Comparison of ENCODE assay signal across 15 cellular contexts in the genomic region with DNA sequence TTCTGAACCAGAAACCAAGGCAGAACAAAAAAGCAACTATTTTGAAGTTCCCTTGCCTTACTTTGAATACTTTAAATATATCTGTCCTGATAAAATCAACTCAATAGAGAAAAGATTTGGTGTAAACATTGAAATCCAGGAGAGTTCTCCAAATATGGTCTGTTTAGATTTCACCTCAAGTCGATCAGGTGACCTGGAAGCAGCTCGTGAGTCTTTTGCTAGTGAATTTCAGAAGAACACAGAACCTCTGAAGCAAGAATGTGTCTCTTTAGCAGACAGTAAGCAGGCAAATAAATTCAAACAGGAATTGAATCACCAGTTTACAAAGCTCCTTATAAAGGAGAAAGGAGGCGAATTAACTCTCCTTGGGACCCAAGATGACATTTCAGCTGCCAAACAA. TPM values are rescaled to one million over a fixed set of nuclear protein-coding genes. Genes with fewer than 3 reads are reported as not detected.
DNase-seq lines count a peak whose midpoint lies in the region; ATAC-seq and TF ChIP-seq lines count a peak whose summit lies in the region.
"Had no signal": no experiment of that assay in that cellular context is flagged by ENCODE, and none has a peak within 500 bp of the region (broad histone marks: within the 10 kb centered on the region; RNA-seq: fewer than 3 reads in every experiment).

No MANE protein-coding gene starts in this region.

- no peak overlapping the region for H3K27ac ChIP-seq in mammary epithelial cell (ENCODE audit: insufficient read depth, low read depth, low read length)
- peak overlapping the region; percentile 5 to 68 (median 45) for H3K27ac ChIP-seq in upper lobe of left lung
- H3K27ac ChIP-seq in GM23338 (ENCODE audit: low read depth): no peak overlapping the region
- H3K27ac ChIP-seq: SJCRH30 had no signal

- H2AFZ ChIP-seq in mammary epithelial cell (ENCODE audit: low read depth, low read length) (no peak overlapping the region), GM23338 (no peak overlapping the region)

- no peak overlapping the region for H3K4me3 ChIP-seq in mammary epithelial cell (replicated peaks in 1 of 3; ENCODE audit: insufficient read depth in 1 of 3, low read depth in 2 of 3, low read length in 3 of 3)
- H3K4me3 ChIP-seq in upper lobe of left lung: no peak overlapping the region
- no peak overlapping the region for H3K4me3 ChIP-seq in GM23338
- H3K4me3 ChIP-seq: SJCRH30 had no signal

- no peak for TF ChIP-seq EP300 in upper lobe of left lung (IDR thresholded peaks at IDR 0.05)

- no peaks in the 10 kb centered on the region for H3K9me3 Mint-ChIP-seq in MCF 10A (ENCODE audit: unreplicated experiment)
- no peaks in the 10 kb centered on the region for H3K9me3 Mint-ChIP-seq in activated naive CD8-positive, alpha-beta T cell (ENCODE audit: low read depth)
- peaks cover 0 to 4% (median 2%) of the 10 kb centered on the region in 7 donors for H3K9me3 Mint-ChIP-seq in naive B cell
- H3K9me3 Mint-ChIP-seq in GM23338: no peaks in the 10 kb centered on the region

- H3K9me3 ChIP-seq in mammary epithelial cell (replicated peaks; ENCODE audit: insufficient read depth, low read length): no peaks in the 10 kb centered on the region
- no peaks in the 10 kb centered on the region for H3K9me3 ChIP-seq in upper lobe of left lung
- H3K9me3 ChIP-seq: SJCRH30 had no signal

- dilution Hi-C loops in mammary epithelial cell (cut with HindIII; ENCODE audit: low sequenced_read_pairs): no loop called here

- H3K4me3 Mint-ChIP-seq in MCF 10A (ENCODE audit: unreplicated experiment) (no peak overlapping the region), naive B cell (peak overlapping the region in 6 of 8 donors; percentile 29 to 78 (median 42)), GM23338 (no peak overlapping the region)
- H3K4me3 Mint-ChIP-seq in activated naive CD8-positive, alpha-beta T cell: peak overlapping the region; percentile 15

- H3K36me3 ChIP-seq in mammary epithelial cell (ENCODE audit: insufficient read depth, low read length) (peaks cover 10% of the 10 kb centered on the region), upper lobe of left lung (peaks cover 5 to 78% (median 32%) of the 10 kb centered on the region in 4 donors), GM23338 (ENCODE audit: insufficient read depth) (no peaks in the 10 kb centered on the region)

- CTCF ChIA-PET in mammary epithelial cell (lab: Charles Lee; ENCODE audit: low non-redundant PET) (no interaction called here), MCF 10A (lab: Yijun Ruan, JAX) (interaction anchor here (0.6 to 5.2 kb wide), 2 partner anchors 110 to 996 kb away, joined by 3 to 36 read pairs; a partner anchor contains a TSS)

- DNase-seq in mammary epithelial cell (no peak), MCF 10A (ENCODE audit: unreplicated experiment) (no peak), naive B cell (no peak), upper lobe of left lung (peak in 1 of 2 donors; percentile 56), GM23338 (ENCODE audit: low spot score) (no peak), MV-4-11 (lab: John Stamatoyannopoulos, UW) (no peak), HuH-7.5 (ENCODE audit: low spot score) (no peak)
- DNase-seq: activated CD8-positive, alpha-beta memory T cell treated with anti-CD3 and anti-CD28 coated beads, Interleukin-2, amount 50 U/mL, for 48 hours; cortex of kidney; KG1; NCI-H1417 treated with DMSO at 0.1 percent for 48 hours; NCI-H345; SJCRH30 had no signal

- no peak overlapping the region for H3K9ac ChIP-seq in mammary epithelial cell (ENCODE audit: insufficient read depth, low read length)

- no peak overlapping the region for H3K27ac Mint-ChIP-seq in MCF 10A (ENCODE audit: low read depth, unreplicated experiment)
- peak overlapping the region; percentile 77 for H3K27ac Mint-ChIP-seq in activated naive CD8-positive, alpha-beta T cell
- peak overlapping the region; percentile 84 to 94 (median 89) for H3K27ac Mint-ChIP-seq in naive B cell
- no peak overlapping the region for H3K27ac Mint-ChIP-seq in GM23338

- H3K4me1 Mint-ChIP-seq in MCF 10A (ENCODE audit: insufficient read depth, unreplicated experiment): peaks cover 7% of the 10 kb centered on the region
- H3K4me1 Mint-ChIP-seq in activated naive CD8-positive, alpha-beta T cell (ENCODE audit: low read depth): peaks cover 70% of the 10 kb centered on the region
- H3K4me1 Mint-ChIP-seq in naive B cell: peaks cover 59 to 76% (median 72%) of the 10 kb centered on the region in 3 donors
- H3K4me1 Mint-ChIP-seq in GM23338: peaks cover 15% of the 10 kb centered on the region

- H3K27me3 Mint-ChIP-seq in MCF 10A (ENCODE audit: insufficient read depth, unreplicated experiment) (no peaks in the 10 kb centered on the region), naive B cell (no peaks in the 10 kb centered on the region), GM23338 (ENCODE audit: insufficient read depth, low read depth, poor library complexity) (peaks cover 6% of the 10 kb centered on the region)
- no peaks in the 10 kb centered on the region for H3K27me3 Mint-ChIP-seq in activated naive CD8-positive, alpha-beta T cell

- H3K4me2 ChIP-seq in mammary epithelial cell (ENCODE audit: insufficient read depth, low read depth, low read length) (no peak overlapping the region), GM23338 (no peak overlapping the region)

- H3K4me1 ChIP-seq in mammary epithelial cell (ENCODE audit: insufficient read depth, low read length): peaks cover 18% of the 10 kb centered on the region
- H3K4me1 ChIP-seq in upper lobe of left lung: peaks cover 33 to 55% (median 40%) of the 10 kb centered on the region in 4 donors
- H3K4me1 ChIP-seq in GM23338 (ENCODE audit: insufficient read depth): peaks cover 5% of the 10 kb centered on the region; the same call in 1 of the 2 replicates

- BruUV-seq in mammary epithelial cell (replicated peaks; lab: Mats Ljungman, UMichigan): TSS peak; percentile 4
- no TSS peak for BruUV-seq in MCF 10A (replicated peaks; lab: Mats Ljungman, UMichigan)

- POLR2A ChIA-PET in MCF 10A (lab: Yijun Ruan, JAX): interaction anchor here (1.1 to 2.0 kb wide), 2 partner anchors 50 to 111 kb away, joined by 3 to 6 read pairs; a partner anchor contains a TSS

- H3K36me3 Mint-ChIP-seq in MCF 10A (ENCODE audit: insufficient read depth, unreplicated experiment): peaks cover 69% of the 10 kb centered on the region
- H3K36me3 Mint-ChIP-seq in activated naive CD8-positive, alpha-beta T cell: peaks cover 18% of the 10 kb centered on the region
- H3K36me3 Mint-ChIP-seq in naive B cell: peaks cover 7 to 24% of the 10 kb centered on the region in 2 donors
- H3K36me3 Mint-ChIP-seq in GM23338 (ENCODE audit: low read depth): no peaks in the 10 kb centered on the region

- H4K20me1 ChIP-seq in mammary epithelial cell (ENCODE audit: insufficient read depth, low read length): no peaks in the 10 kb centered on the region
- no peaks in the 10 kb centered on the region for H4K20me1 ChIP-seq in GM23338 (replicated peaks; ENCODE audit: insufficient read depth)

- 0 out of 2 replicates have a peak, but pooled peaks cover under 1% of the 10 kb centered on the region for H3F3A ChIP-seq in GM23338 (replicated peaks; ENCODE audit: low read depth)

- 92% methylated on average over 3 of the region's 3 CpGs for WGBS in mammary epithelial cell (ENCODE audit: low coverage, missing lambda C conversion rate)
- WGBS in upper lobe of left lung, 2 donors: 48 to 60% methylated on average over 3 of the region's 3 CpGs

- TF ChIP-seq CTCF in mammary epithelial cell (conservative IDR thresholded peaks at IDR 0.05 in 1 of 2, IDR thresholded peaks at IDR 0.05 in 1 of 2; ENCODE audit: extremely low read depth in 1 of 2, insufficient read depth in 1 of 2, low read depth in 1 of 2, low read length in 2 of 2): no peak
- no peak for TF ChIP-seq CTCF in MCF 10A (IDR thresholded peaks at IDR 0.05; ENCODE audit: unreplicated experiment)
- no peak for TF ChIP-seq CTCF in upper lobe of left lung (IDR thresholded peaks at IDR 0.05)
- TF ChIP-seq CTCF in GM23338 (conservative IDR thresholded peaks at IDR 0.05; ENCODE audit: low read depth in 2 of 2): no peak

- TF ChIP-seq POLR2A in upper lobe of left lung (IDR thresholded peaks at IDR 0.05): peak in 1 of 4 donors; percentile 25

- intact Hi-C loops in mammary epithelial cell (cut with micrococcal nuclease) (no loop called here), MCF 10A (cut with micrococcal nuclease) (loop anchor here (10.0 kb wide), 1 partner anchor 686 kb away; no protein-coding TSS in a partner anchor)

- H3K79me2 ChIP-seq in mammary epithelial cell (ENCODE audit: insufficient read depth, low read length): peaks cover 5% of the 10 kb centered on the region
- no peaks in the 10 kb centered on the region for H3K79me2 ChIP-seq in GM23338 (replicated peaks; ENCODE audit: insufficient read depth)

- no peak for ATAC-seq in naive B cell (ENCODE audit: low read depth in 2 of 2)
- ATAC-seq in upper lobe of left lung (ENCODE audit: low FRiP score in 2 of 2): no peak
- ATAC-seq in GM23338: no peak

- H3K9me2 ChIP-seq in GM23338 (ENCODE audit: insufficient read depth): no peaks in the 10 kb centered on the region

- H3K27me3 ChIP-seq in mammary epithelial cell (ENCODE audit: insufficient read depth, low read length) (no peaks in the 10 kb centered on the region), upper lobe of left lung (no peaks in the 10 kb centered on the region), GM23338 (ENCODE audit: insufficient read depth) (no peaks in the 10 kb centered on the region)
- H3K27me3 ChIP-seq: SJCRH30 had no signal

- in situ Hi-C loops in mammary epithelial cell (cut with MboI; ENCODE audit: low sequenced_read_pairs in 2 of 2): loop anchor here in 1 of 2 donors (25.0 kb wide), 1 partner anchor 119 kb away; a partner anchor contains a TSS

RNA-seq across cellular contexts. Expression of a gene that starts 4.6 kb away (rescaled TPM):
- total RNA-seq in mammary epithelial cell: 10 to 100 TPM; 10.7 to 15.6 TPM
- polyA plus RNA-seq in mammary epithelial cell: 3.5 TPM
- polyA minus RNA-seq in mammary epithelial cell: 16.1 TPM
- total RNA-seq in MCF 10A (2022): 19.0 and 19.1 TPM in 2 replicates
- 10 to 100 TPM; 10.9 to 34.1 (median 27.0) TPM for polyA plus RNA-seq in naive B cell (ENCODE audit: low read depth in 6 of 6)
- total RNA-seq in upper lobe of left lung: 10 to 100 TPM; 24.3 to 66.4 (median 51.8) TPM
- 6.8 TPM in 2 replicates for total RNA-seq in GM23338 (2014; rRNA removed; shearing (Covaris generic))
- polyA plus RNA-seq in GM23338 (2016; fragmentation: Nextera tagmentation; extraction: Ambion mirVana): 1.8 and 2.1 TPM in 2 replicates
- polyA plus RNA-seq: neural cell had no signal

RNA-seq across cellular contexts. Expression of a gene that starts 4.7 kb away (rescaled TPM):
- total RNA-seq in mammary epithelial cell (10 to 100 TPM in 1 of 2 donors, 1 to 10 TPM in 1; 6.4 to 10.0 TPM), MCF 10A (2022) (6.3 and 11.9 TPM in 2 replicates), upper lobe of left lung (10 to 100 TPM; 49.2 to 70.8 (median 58.0) TPM)
- polyA plus RNA-seq in mammary epithelial cell (6.4 TPM), naive B cell (ENCODE audit: low read depth in 6 of 6) (10 to 100 TPM; 13.1 to 26.2 (median 18.8) TPM), GM23338 (2016; fragmentation: Nextera tagmentation; extraction: Ambion mirVana) (1.8 and 2.1 TPM in 2 replicates)
- polyA minus RNA-seq in mammary epithelial cell: 0.78 TPM
- total RNA-seq in GM23338 (2014; rRNA removed; shearing (Covaris generic)): 2.2 and 3.9 TPM in 2 replicates
- polyA plus RNA-seq: neural cell had no signal

RNA-seq across cellular contexts. Expression of a gene that starts 8.7 kb away (rescaled TPM):
- total RNA-seq in mammary epithelial cell (not detected), MCF 10A (2022) (not detected in 2 replicates), upper lobe of left lung (10 to 100 TPM in 4 of 6 donors, 1 to 10 TPM in 2; 7.0 to 30.4 (median 12.3) TPM)
- polyA plus RNA-seq in mammary epithelial cell (0.06 TPM), naive B cell (ENCODE audit: low read depth in 6 of 6) (10 to 100 TPM; 10.9 to 24.4 (median 17.8) TPM), GM23338 (2016; fragmentation: Nextera tagmentation; extraction: Ambion mirVana) (0.17 and 0.39 TPM in 2 replicates)
- polyA minus RNA-seq in mammary epithelial cell: not detected
- 0.12 and 0.87 TPM in 2 replicates for total RNA-seq in GM23338 (2014; rRNA removed; shearing (Covaris generic))
- polyA plus RNA-seq: neural cell had no signal

RNA-seq across cellular contexts. Expression of a gene that starts 54.0 kb away (rescaled TPM):
- total RNA-seq in mammary epithelial cell (10 to 100 TPM; 70.0 to 95.3 TPM), MCF 10A (2022) (101 and 104 TPM in 2 replicates), upper lobe of left lung (100 to 1,000 TPM in 1 of 6 donors, 10 to 100 TPM in 5; 38.9 to 104 (median 43.4) TPM)
- polyA plus RNA-seq in mammary epithelial cell (44.1 TPM), naive B cell (ENCODE audit: low read depth in 6 of 6) (10 to 100 TPM; 31.5 to 44.1 (median 34.5) TPM), GM23338 (2016; fragmentation: Nextera tagmentation; extraction: Ambion mirVana) (19.8 and 20.5 TPM in 2 replicates)
- polyA minus RNA-seq in mammary epithelial cell: 67.4 TPM
- total RNA-seq in GM23338 (2014; rRNA removed; shearing (Covaris generic)): 30.1 and 38.4 TPM in 2 replicates

Comparison
In these comparisons a context has a peak if more than half of its experiments do, and no peak if none do; other contexts are left out.
1. H3K27ac ChIP-seq: peak in upper lobe of left lung (4 of 4); none in mammary epithelial cell (single experiment) and GM23338 (single experiment).
2. H3K27ac Mint-ChIP-seq: peak in activated naive CD8-positive, alpha-beta T cell (single experiment) and naive B cell (6 of 6); none in MCF 10A (single experiment) and GM23338 (single experiment).
3. H3K4me3 Mint-ChIP-seq: peak in activated naive CD8-positive, alpha-beta T cell (single experiment) and naive B cell (6 of 8); none in MCF 10A (single experiment) and GM23338 (single experiment).